In genomic region chr11:125685228-125685627, GRCh38 we compare ENCODE assay signal across 36 cellular contexts. TPM values are rescaled to one million over a fixed set of nuclear protein-coding genes. Genes with fewer than 3 reads are reported as not detected.
"Had no signal": no experiment of that assay in that cellular context is flagged by ENCODE, and none has a peak within 500 bp of the region (broad histone marks: within the 10 kb centered on the region; RNA-seq: fewer than 3 reads in every experiment).

No MANE protein-coding gene starts in this region.

- H3K27ac Mint-ChIP-seq: activated CD4-positive, alpha-beta T cell treated with anti-CD3 and anti-CD28 coated beads, Interleukin-2, amount 10 ng/mL, durations not matched to agents 24 days and 14 days; activated CD8-positive, alpha-beta T cell treated with anti-CD3 and anti-CD28 coated beads for 36 hours; activated naive CD8-positive, alpha-beta T cell treated with anti-CD3 and anti-CD28 coated beads for 36 hours; activated T-cell treated with anti-CD3 and anti-CD28 coated beads, Interleukin-2, amount 50 U/mL, for 72 hours; activated T-helper 17 cell treated with anti-CD3 and anti-CD28 coated beads, Interleukin-2, amount 50 U/mL, for 72 hours; T-cell had no signal

- H3K27me3 ChIP-seq: brain microvascular endothelial cell had no signal

- H3K4me3 ChIP-seq: PC-9 had no signal

- H3K27ac ChIP-seq: brain microvascular endothelial cell, PC-9, RWPE1, WERI-Rb-1 had no signal

- H3K4me1 Mint-ChIP-seq: activated CD4-positive, alpha-beta T cell treated with anti-CD3 and anti-CD28 coated beads, Interleukin-2, amount 10 ng/mL, durations not matched to agents 24 days and 14 days; activated naive CD8-positive, alpha-beta T cell treated with anti-CD3 and anti-CD28 coated beads for 36 hours; T-cell had no signal

- DNase-seq: activated CD4-positive, alpha-beta T cell treated with anti-CD3 and anti-CD28 coated beads, Interleukin-2, amount 10 ng/mL, durations not matched to agents 24 days and 14 days; activated CD4-positive, alpha-beta T cell treated with anti-CD3 and anti-CD28 coated beads, Interleukin-2, amount 50 U/mL, for 4 hours; activated CD8-positive, alpha-beta T cell treated with anti-CD3 and anti-CD28 coated beads for 36 hours; activated effector memory CD4-positive, alpha-beta T cell treated with anti-CD3 and anti-CD28 coated beads, Interleukin-2, amount 50 U/mL, for 16 hours; activated naive CD4-positive, alpha-beta T cell; activated naive CD4-positive, alpha-beta T cell treated with anti-CD3 and anti-CD28 coated beads, Interleukin-2, amount 50 U/mL, for 16 hours; activated naive CD8-positive, alpha-beta T cell treated with anti-CD3 and anti-CD28 coated beads for 36 hours; activated T-cell treated with anti-CD3 and anti-CD28 coated beads, Interleukin-2, amount 50 U/mL, for 1 hour; activated T-cell treated with anti-CD3 and anti-CD28 coated beads, Interleukin-2, amount 50 U/mL, for 72 hours; amniotic stem cell; aorta; brain microvascular endothelial cell; central memory CD4-positive, alpha-beta T cell; Karpas-422; KBM-7; NCI-H1105; NCI-H1417 treated with DMSO at 0.1 percent for 48 hours; NCI-H187 treated with DMSO at 0.1 percent for 48 hours; NCI-H2081 treated with DMSO at 0.1 percent for 48 hours; NCI-H345; NCI-H524 treated with DMSO at 0.1 percent for 48 hours; NK-92 treated with Interleukin-12 subunit alpha and Interleukin-12 subunit beta, amount 100 ng/mL, for 24 hours; PC-9; SIG-M5; T-cell; T-helper 2 cell; T-helper 9 cell; WERI-Rb-1 had no signal

- H3K36me3 Mint-ChIP-seq: T-cell had no signal

- H3K27me3 Mint-ChIP-seq: activated CD4-positive, alpha-beta T cell treated with anti-CD3 and anti-CD28 coated beads, Interleukin-2, amount 10 ng/mL, durations not matched to agents 24 days and 14 days; activated CD8-positive, alpha-beta T cell treated with anti-CD3 and anti-CD28 coated beads for 36 hours; activated naive CD8-positive, alpha-beta T cell treated with anti-CD3 and anti-CD28 coated beads for 36 hours; activated T-helper 17 cell treated with anti-CD3 and anti-CD28 coated beads, Interleukin-2, amount 50 U/mL, for 72 hours; T-cell had no signal

- ATAC-seq: activated CD8-positive, alpha-beta T cell treated with anti-CD3 and anti-CD28 coated beads for 36 hours; activated T-cell treated with anti-CD3 and anti-CD28 coated beads, Interleukin-2, amount 50 U/mL, for 72 hours; activated T-helper 17 cell treated with anti-CD3 and anti-CD28 coated beads, Interleukin-2, amount 50 U/mL, for 72 hours; Right ventricle myocardium inferior; SK-N-SH treated with all-trans-retinoic acid at 6 μM for 48 hours; T-cell had no signal

- H3K4me3 Mint-ChIP-seq: activated CD4-positive, alpha-beta T cell treated with anti-CD3 and anti-CD28 coated beads, Interleukin-2, amount 10 ng/mL, durations not matched to agents 24 days and 14 days; activated CD8-positive, alpha-beta T cell treated with anti-CD3 and anti-CD28 coated beads for 36 hours; activated naive CD8-positive, alpha-beta T cell treated with anti-CD3 and anti-CD28 coated beads for 36 hours; activated T-cell treated with anti-CD3 and anti-CD28 coated beads, Interleukin-2, amount 50 U/mL, for 72 hours; activated T-helper 17 cell treated with anti-CD3 and anti-CD28 coated beads, Interleukin-2, amount 50 U/mL, for 72 hours; T-cell had no signal

- H3K36me3 ChIP-seq: brain microvascular endothelial cell had no signal

- H3K9me3 Mint-ChIP-seq: activated CD4-positive, alpha-beta T cell treated with anti-CD3 and anti-CD28 coated beads, Interleukin-2, amount 10 ng/mL, durations not matched to agents 24 days and 14 days; activated CD8-positive, alpha-beta T cell treated with anti-CD3 and anti-CD28 coated beads for 36 hours; activated naive CD8-positive, alpha-beta T cell treated with anti-CD3 and anti-CD28 coated beads for 36 hours; activated T-cell treated with anti-CD3 and anti-CD28 coated beads, Interleukin-2, amount 50 U/mL, for 72 hours; activated T-helper 17 cell treated with anti-CD3 and anti-CD28 coated beads, Interleukin-2, amount 50 U/mL, for 72 hours; T-cell had no signal

RNA-seq across cellular contexts. Expression of gene ACRV1, which starts 4.6 kb away (rescaled TPM):
- total RNA-seq: activated CD4-positive, alpha-beta T cell treated with anti-CD3 and anti-CD28 coated beads, Interleukin-2, amount 10 ng/mL, durations not matched to agents 24 days and 14 days; activated CD8-positive, alpha-beta memory T cell treated with anti-CD3 and anti-CD28 coated beads for 36 hours; activated CD8-positive, alpha-beta T cell treated with anti-CD3 and anti-CD28 coated beads for 36 hours; activated naive CD8-positive, alpha-beta T cell treated with anti-CD3 and anti-CD28 coated beads for 36 hours; activated T-helper 17 cell treated with anti-CD3 and anti-CD28 coated beads, Interleukin-2, amount 50 U/mL, for 72 hours; aorta; MCF 10A; NCI-H460; PC-9; Right ventricle myocardium inferior; SK-MEL-5; T-cell had no signal
